In the genomic region with DNA sequence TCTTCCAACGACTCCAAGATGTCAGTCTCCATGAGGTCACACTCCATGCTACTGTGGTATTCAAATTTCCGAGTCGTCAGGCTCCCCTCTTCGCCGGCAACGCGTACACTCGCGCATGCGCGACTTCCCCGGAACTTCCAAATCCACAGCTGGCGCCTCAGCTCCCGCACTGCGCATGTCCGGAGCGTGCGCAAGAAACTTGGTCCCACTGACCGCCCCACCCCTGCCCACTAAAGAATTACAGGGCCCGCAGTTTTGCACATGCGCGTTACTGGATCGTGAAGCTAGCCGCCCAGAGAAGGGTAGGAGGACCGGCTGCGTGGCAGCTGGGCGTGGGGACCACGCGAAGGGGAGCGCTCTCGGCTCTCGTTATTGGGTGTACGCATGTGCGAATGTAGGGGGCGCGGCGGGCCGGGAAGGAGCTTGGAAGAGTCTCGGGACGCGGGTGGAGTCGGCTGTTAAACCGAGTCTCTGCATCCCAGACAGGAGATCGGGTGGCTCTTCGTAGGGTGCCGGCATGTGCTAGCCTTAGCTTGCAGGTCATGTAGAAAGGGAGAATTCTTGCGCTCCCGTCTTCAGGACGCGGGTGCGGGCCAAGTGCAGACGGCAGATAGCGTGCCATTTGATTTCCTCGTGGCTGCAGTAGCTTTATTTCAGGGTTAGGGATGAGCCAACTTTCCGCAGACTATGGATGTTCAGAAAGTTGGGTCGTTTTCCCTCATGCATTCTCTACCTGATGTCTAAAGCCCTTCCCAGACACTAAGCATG, we compare ENCODE assay signal across 8 cellular contexts. TPM values are rescaled to one million over a fixed set of nuclear protein-coding genes. Genes with fewer than 3 reads are reported as not detected.
A peak's percentile ranks its signal among the peaks of the same experiment; 100 is the strongest.
DNase-seq lines count a peak whose midpoint lies in the region; ATAC-seq, FAIRE-seq and TF ChIP-seq lines count a peak whose summit lies in the region.

A gene (minus strand): TSS at position 125 of the 768 bp plus-strand sequence. CDS start 78 bp downstream, at position 47.

- H3K4me3 ChIP-seq in OCI-LY7 (ENCODE audit: low read depth, low read length, poor library complexity, severe bottlenecking) (peak within 1 kb of the TSS; percentile 93), endothelial cell of umbilical vein (replicated peaks in 1 of 3; ENCODE audit: insufficient read depth in 1 of 3, low read depth in 1 of 3, low read length in 3 of 3) (peak within 1 kb of the TSS; percentile 71 to 81 (median 75))

- H2AFZ ChIP-seq in OCI-LY7 (ENCODE audit: low read length) (peak within 1 kb of the TSS; percentile 94), endothelial cell of umbilical vein (ENCODE audit: low read depth, low read length) (peak within 1 kb of the TSS; percentile 84)

- DNase-seq in DMS 273 treated with DMSO at 0.1 percent for 48 hours (lab: John Stamatoyannopoulos, UW) (peak; percentile 98), HuH-7.5 (ENCODE audit: low spot score) (peak; percentile 83), OCI-LY7 (ENCODE audit: low spot score) (peak; percentile 99), activated T-cell treated with anti-CD3 and anti-CD28 coated beads for 1 hour (ENCODE audit: low read depth) (peak; percentile 99), endothelial cell of umbilical vein (ENCODE audit: low read depth, low spot score) (peak; percentile 100), midbrain (lab: John Stamatoyannopoulos, UW) (peak; percentile 99)
- DNase-seq in stimulated activated CD8-positive, alpha-beta memory T cell treated with anti-CD3 and anti-CD28 coated beads, Interleukin-2, amount 100 ng/mL, for 1 hour (ENCODE audit: low read depth in 2 of 2) = peak; percentile 98 to 99

- TF ChIP-seq CTCF in OCI-LY7 (conservative IDR thresholded peaks at IDR 0.05; ENCODE audit: low read length) (no peak; the same call in 1 of the 2 replicates), endothelial cell of umbilical vein (IDR thresholded peaks at IDR 0.05; ENCODE audit: extremely low read depth in 1 of 2, insufficient read depth in 1 of 2, low read depth in 1 of 2, low read length in 2 of 2) (peak in 1 of 2 donors; percentile 6)

- POLR2A ChIA-PET in OCI-LY7 (lab: Charles Lee) (interaction anchor here (0.5 to 2.2 kb wide), 12 partner anchors 9 to 1609 kb away, joined by 3 to 12 read pairs (median 4); a partner anchor contains a TSS), endothelial cell of umbilical vein (lab: Charles Lee) (no interaction called here)

- H3K9me3 ChIP-seq in OCI-LY7 (ENCODE audit: low read length) (no peaks in the 10 kb centered on the region), endothelial cell of umbilical vein (replicated peaks; ENCODE audit: control insufficient read depth, insufficient read depth, low read length) (no peaks in the 10 kb centered on the region)

- H3K4me2 ChIP-seq in OCI-LY7 (ENCODE audit: low read length) = peak within 1 kb of the TSS; percentile 95
- H3K4me2 ChIP-seq in endothelial cell of umbilical vein (ENCODE audit: insufficient read depth, low read length) = peak within 1 kb of the TSS; percentile 89

- no peaks in the 10 kb centered on the region for H3K9me2 ChIP-seq in OCI-LY7 (ENCODE audit: insufficient read depth, low read length)

- TF ChIP-seq POLR2A in endothelial cell of umbilical vein (IDR thresholded peaks at IDR 0.05; ENCODE audit: low read depth, low read length) = peak; percentile 58

- H3K27ac ChIP-seq in OCI-LY7 (ENCODE audit: low read depth, low read length, poor library complexity, severe bottlenecking) (peak within 1 kb of the TSS; percentile 51), endothelial cell of umbilical vein (ENCODE audit: insufficient read depth, low read depth, low read length) (peak within 1 kb of the TSS; percentile 67)

- peak; percentile 93 for ATAC-seq in GM21526 (IDR thresholded peaks at IDR 0.05; ENCODE audit: low FRiP score, unreplicated experiment)

- no peaks in the 10 kb centered on the region for H3K9me1 ChIP-seq in endothelial cell of umbilical vein (replicated peaks; ENCODE audit: control insufficient read depth, extremely low read depth, insufficient read depth, low read length)

- peaks cover 9% of the 10 kb centered on the region for H3K36me3 ChIP-seq in OCI-LY7 (ENCODE audit: insufficient read depth, low read length)
- peaks cover 2 to 3% of the 10 kb centered on the region in 2 experiments for H3K36me3 ChIP-seq in endothelial cell of umbilical vein (ENCODE audit: control insufficient read depth in 2 of 2, extremely low read depth in 1 of 2, insufficient read depth in 2 of 2, low read length in 2 of 2)

- CTCF ChIA-PET in OCI-LY7 (lab: Charles Lee; ENCODE audit: unreplicated experiment) = interaction anchor here (0.8 to 1.6 kb wide), 3 partner anchors 20 to 124 kb away, joined by 3 to 7 read pairs (median 4); no protein-coding TSS in a partner anchor
- CTCF ChIA-PET in endothelial cell of umbilical vein (lab: Charles Lee) = interaction anchor here (0.8 to 2.8 kb wide), 11 partner anchors 11 to 1812 kb away, joined by 3 to 12 read pairs (median 4); no protein-coding TSS in a partner anchor

- TSS peak; percentile 63 for BruUV-seq in OCI-LY7 (replicated peaks; lab: Mats Ljungman, UMichigan)
- TSS peak; percentile 62 for BruUV-seq in endothelial cell of umbilical vein (replicated peaks; lab: Mats Ljungman, UMichigan)

- H4K20me1 ChIP-seq in OCI-LY7 (ENCODE audit: insufficient read depth, low read length) (no peaks in the 10 kb centered on the region; the same call in 1 of the 2 replicates), endothelial cell of umbilical vein (replicated peaks; ENCODE audit: control insufficient read depth, extremely low read depth, insufficient read depth, low read length) (no peaks in the 10 kb centered on the region)

- H3K27me3 ChIP-seq in endothelial cell of umbilical vein (ENCODE audit: control insufficient read depth in 2 of 2, insufficient read depth in 2 of 2, low read length in 2 of 2) = peaks cover 0 to 4% of the 10 kb centered on the region in 2 experiments

- dilution Hi-C loops in endothelial cell of umbilical vein (cut with MboI; ENCODE audit: extremely low pct_ligation_motif_present, low sequenced_read_pairs) = no loop called here

- H3K4me1 ChIP-seq in OCI-LY7 (ENCODE audit: insufficient read depth, low read length, poor library complexity, severe bottlenecking) = peaks cover 19% of the 10 kb centered on the region
- peaks cover 19% of the 10 kb centered on the region for H3K4me1 ChIP-seq in endothelial cell of umbilical vein (ENCODE audit: control insufficient read depth, extremely low read depth, insufficient read depth, low read length)

- intact Hi-C loops in OCI-LY7 (cut with micrococcal nuclease; ENCODE audit: unreplicated experiment) (loop anchor here (5.0 to 10.0 kb wide), 4 partner anchors 122 to 1537 kb away; a partner anchor contains a TSS), endothelial cell of umbilical vein (cut with micrococcal nuclease) (no loop called here)

- H3K9ac ChIP-seq in endothelial cell of umbilical vein (replicated peaks; ENCODE audit: extremely low read depth, insufficient read depth, low read length) = peak within 1 kb of the TSS; percentile 64

- peak; percentile 96 for FAIRE-seq in endothelial cell of umbilical vein (lab: Jason Lieb, UNC)

- H3K79me2 ChIP-seq in OCI-LY7 (ENCODE audit: insufficient read depth, low read depth, low read length) (peaks cover 43% of the 10 kb centered on the region), endothelial cell of umbilical vein (ENCODE audit: control insufficient read depth, insufficient read depth, low read length) (peaks cover 29% of the 10 kb centered on the region)

TF ChIP-seq in endothelial cell of umbilical vein, 7 proteins besides CTCF, POLR2A, EP300 and RAD21:
- TF ChIP-seq POLR2AphosphoS5 (IDR thresholded peaks at IDR 0.05; ENCODE audit: insufficient read depth, low read depth, low read length) (no peak), FOS (IDR thresholded peaks at IDR 0.05; ENCODE audit: borderline replicate concordance, insufficient read depth, low read length) (no peak), GATA2 (IDR thresholded peaks at IDR 0.05; ENCODE audit: insufficient read depth, insufficient read length, low read depth, low read length) (no peak), EZH2 (IDR thresholded peaks at IDR 0.05; ENCODE audit: borderline replicate concordance, low read depth, low read length, severe bottlenecking) (no peak), MYC (IDR thresholded peaks at IDR 0.05; ENCODE audit: low read depth, low read length) (peak; percentile 24), JUN (IDR thresholded peaks at IDR 0.05; ENCODE audit: borderline replicate concordance, insufficient read depth, insufficient read length, low read depth) (no peak)
- TF ChIP-seq, protein P1, sequence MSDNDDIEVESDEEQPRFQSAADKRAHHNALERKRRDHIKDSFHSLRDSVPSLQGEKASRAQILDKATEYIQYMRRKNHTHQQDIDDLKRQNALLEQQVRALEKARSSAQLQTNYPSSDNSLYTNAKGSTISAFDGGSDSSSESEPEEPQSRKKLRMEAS (IDR thresholded peaks at IDR 0.05; ENCODE audit: insufficient read depth, insufficient read length) = peak; percentile 37

RNA-seq across cellular contexts. Expression of the gene that starts here (rescaled TPM):
- 33.2 and 35.7 TPM in 2 replicates for total RNA-seq in OCI-LY7 (2014; rRNA removed; shearing (Covaris generic))
- total RNA-seq in OCI-LY7 (2022) (53.7 and 55.6 TPM in 2 replicates), endothelial cell of umbilical vein (85.9 and 97.1 TPM in 2 replicates)
- 34.6 and 52.8 TPM in 2 replicates for polyA plus RNA-seq in endothelial cell of umbilical vein
- polyA plus RNA-seq in endothelial cell of umbilical vein (2011; cell fraction: cytosol; rRNA removed) = 93.4 and 171 TPM in 2 replicates
- polyA plus RNA-seq in endothelial cell of umbilical vein (2011; cell fraction: nucleus; rRNA removed) = 123 and 193 TPM in 2 replicates
- 169 and 252 TPM in 2 replicates for polyA plus RNA-seq in endothelial cell of umbilical vein (2012)
- 58.5 and 159 TPM in 2 replicates for polyA minus RNA-seq in endothelial cell of umbilical vein
- polyA minus RNA-seq in endothelial cell of umbilical vein (2011; cell fraction: cytosol; rRNA and poly(A)+ RNA removed) = 16.3 TPM
- 46.0 and 52.1 TPM in 2 replicates for polyA minus RNA-seq in endothelial cell of umbilical vein (2011; cell fraction: nucleus; rRNA and poly(A)+ RNA removed)

Comparison
In these comparisons a context has a peak if more than half of its experiments do, and no peak if none do; other contexts are left out.
1. Peak in every context shown above with its lines: DNase-seq, ATAC-seq, H3K4me3 ChIP-seq and H3K27ac ChIP-seq.